28 cellular contexts compared by ENCODE assay signal in the genomic region with DNA sequence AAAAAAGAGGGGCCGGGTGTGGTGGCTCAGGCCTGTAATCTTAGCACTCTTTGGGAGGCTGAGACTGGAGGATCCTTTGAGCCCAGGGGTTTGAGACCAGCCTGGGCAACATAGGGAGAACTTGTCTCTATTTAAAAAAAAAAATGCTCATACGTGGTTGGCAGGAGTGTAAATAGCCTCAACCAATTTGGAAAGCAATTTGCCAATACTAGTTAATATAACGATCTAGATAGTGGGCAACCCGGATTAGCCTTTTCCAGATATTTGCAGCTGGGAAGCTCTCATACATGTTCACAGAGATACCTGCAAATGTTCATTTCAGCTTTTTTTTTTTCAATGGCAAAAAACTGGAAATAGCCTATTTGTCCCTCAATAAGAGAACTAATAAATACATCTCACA. TPM values are rescaled to one million over a fixed set of nuclear protein-coding genes. Genes with fewer than 3 reads are reported as not detected.
A peak's percentile ranks its signal among the peaks of the same experiment; 100 is the strongest.
DNase-seq lines count a peak whose midpoint lies in the region; ATAC-seq, FAIRE-seq and TF ChIP-seq lines count a peak whose summit lies in the region.
"Had no signal": no experiment of that assay in that cellular context is flagged by ENCODE, and none has a peak within 500 bp of the region (broad histone marks: within the 10 kb centered on the region; RNA-seq: fewer than 3 reads in every experiment).

No MANE protein-coding gene starts in this region.

- no peaks in the 10 kb centered on the region for H3K9me3 Mint-ChIP-seq in central memory CD8-positive, alpha-beta T cell
- no peaks in the 10 kb centered on the region for H3K9me3 Mint-ChIP-seq in effector memory CD8-positive, alpha-beta T cell
- H3K9me3 Mint-ChIP-seq in stimulated activated memory B cell treated with anti-CD40 and anti-IgM and Interleukin-4, amounts not matched to agents 10 μg/mL and 1 μg/mL and 100 μg/mL, for 72 hours = no peaks in the 10 kb centered on the region
- H3K9me3 Mint-ChIP-seq in stimulated activated naive CD8-positive, alpha-beta T cell treated with anti-CD3 and anti-CD28 coated beads, Interleukin-15, amount 100 ng/mL, for 72 hours = no peaks in the 10 kb centered on the region
- H3K9me3 Mint-ChIP-seq: CD14-positive monocyte; CD4-positive, CD25-positive, alpha-beta regulatory T cell; CD8-positive, alpha-beta memory T cell had no signal

- no peak for TF ChIP-seq EP300 in HepG2 (IDR thresholded peaks at IDR 0.05; ENCODE audit: low read depth in 2 of 2, low read length in 2 of 2)
- no peak for TF ChIP-seq EP300 in HepG2 (CRISPR knock-in tag; IDR thresholded peaks at IDR 0.05; ENCODE audit: borderline replicate concordance)

- 30% methylated on average over 4 of the region's 4 CpGs for WGBS in HepG2 (ENCODE audit: low lambda C conversion rate)
- WGBS in right lobe of liver (ENCODE audit: insufficient coverage, low coverage, low lambda C conversion rate, missing lambda C conversion rate) = 87% methylated on average over 4 of the region's 4 CpGs

- H3K79me2 ChIP-seq in HepG2 (ENCODE audit: insufficient read depth, low read length) = no peaks in the 10 kb centered on the region

- POLR2A ChIA-PET in HepG2 (lab: Yijun Ruan, JAX) = interaction anchor here (0.6 kb wide), 1 partner anchor 16 kb away, joined by 4 read pairs; no protein-coding TSS in a partner anchor

- peaks cover 6% of the 10 kb centered on the region for H3K36me3 Mint-ChIP-seq in central memory CD8-positive, alpha-beta T cell (ENCODE audit: insufficient read depth)
- H3K36me3 Mint-ChIP-seq in effector memory CD8-positive, alpha-beta T cell (ENCODE audit: insufficient read depth) = peaks cover 4% of the 10 kb centered on the region
- H3K36me3 Mint-ChIP-seq in stimulated activated memory B cell treated with anti-CD40 and anti-IgM and Interleukin-4, amounts not matched to agents 10 μg/mL and 1 μg/mL and 100 μg/mL, for 72 hours = no peaks in the 10 kb centered on the region
- H3K36me3 Mint-ChIP-seq: CD4-positive, alpha-beta memory T cell; CD4-positive, CD25-positive, alpha-beta regulatory T cell; CD8-positive, alpha-beta memory T cell had no signal

- DNase-seq in HepG2 (ENCODE audit: low spot score) (no peak), right lobe of liver (no peak)
- no peak for DNase-seq in central memory CD8-positive, alpha-beta T cell (ENCODE audit: low spot score in 2 of 2)
- no peak for DNase-seq in effector memory CD8-positive, alpha-beta T cell
- DNase-seq in activated naive CD4-positive, alpha-beta T cell treated with anti-CD3 and anti-CD28 coated beads, Interleukin-2, amount 50 U/mL, for 16 hours = no peak
- no peak for DNase-seq in stimulated activated naive CD8-positive, alpha-beta T cell treated with anti-CD3 and anti-CD28 coated beads, Interleukin-15, amount 100 ng/mL, for 72 hours
- DNase-seq: 8988T; ACHN; BE2C; C1 segment of cervical spinal cord; CD4-positive, alpha-beta memory T cell; CD4-positive, CD25-positive, alpha-beta regulatory T cell; CD8-positive, alpha-beta memory T cell; COR-L47; DMS 273 treated with DMSO at 0.1 percent for 48 hours; DMS153; DMS53; DMS79; DND-41; EL; GDM1 had no signal

- H3K9ac ChIP-seq in HepG2 (ENCODE audit: insufficient read depth, low read depth, low read length) = no peak overlapping the region
- H3K9ac ChIP-seq: BLaER1 had no signal

- H3K27me3 ChIP-seq in HepG2 (ENCODE audit: control insufficient read depth in 1 of 2, insufficient read depth in 2 of 2, low read length in 2 of 2) (no peaks in the 10 kb centered on the region; a peak in 2 of 5 replicates), right lobe of liver (no peaks in the 10 kb centered on the region)
- H3K27me3 ChIP-seq: BLaER1 had no signal

- no peak overlapping the region for H3K4me3 ChIP-seq in HepG2 (replicated peaks in 1 of 3; ENCODE audit: insufficient read depth in 1 of 3, low read depth in 2 of 3, low read length in 3 of 3)
- no peak overlapping the region for H3K4me3 ChIP-seq in right lobe of liver
- H3K4me3 ChIP-seq: BLaER1, GM12878 had no signal

- peak overlapping the region; percentile 66 for H3K4me2 ChIP-seq in HepG2 (ENCODE audit: low read depth, low read length)

- H3K4me3 Mint-ChIP-seq in central memory CD8-positive, alpha-beta T cell = no peak overlapping the region
- H3K4me3 Mint-ChIP-seq in effector memory CD8-positive, alpha-beta T cell = no peak overlapping the region
- H3K4me3 Mint-ChIP-seq in stimulated activated memory B cell treated with anti-CD40 and anti-IgM and Interleukin-4, amounts not matched to agents 10 μg/mL and 1 μg/mL and 100 μg/mL, for 72 hours = no peak overlapping the region
- H3K4me3 Mint-ChIP-seq in stimulated activated naive CD8-positive, alpha-beta T cell treated with anti-CD3 and anti-CD28 coated beads, Interleukin-15, amount 100 ng/mL, for 72 hours = no peak overlapping the region
- H3K4me3 Mint-ChIP-seq: CD14-positive monocyte; CD4-positive, alpha-beta memory T cell; CD4-positive, CD25-positive, alpha-beta regulatory T cell had no signal

- H3K27ac ChIP-seq in HepG2 (ENCODE audit: extremely low read length, insufficient read depth, low read length) (no peak overlapping the region), right lobe of liver (no peak overlapping the region)
- H3K27ac ChIP-seq: BLaER1 had no signal

- TF ChIP-seq POLR2A in HepG2 (IDR thresholded peaks at IDR 0.05; ENCODE audit: insufficient read depth in 1 of 2, low read depth in 2 of 2, low read length in 2 of 2) (no peak), right lobe of liver (IDR thresholded peaks at IDR 0.05) (no peak)

- intact Hi-C loops in HepG2 (cut with micrococcal nuclease; ENCODE audit: unreplicated experiment) = no loop called here
- intact Hi-C loops in right lobe of liver (cut with DNase I) = no loop called here

- H3K4me1 ChIP-seq in HepG2 (ENCODE audit: insufficient read depth, low read length) (peaks cover 50% of the 10 kb centered on the region), right lobe of liver (no peaks in the 10 kb centered on the region)
- H3K4me1 ChIP-seq: BE2C had no signal

- H3K27ac Mint-ChIP-seq in central memory CD8-positive, alpha-beta T cell (ENCODE audit: low read depth) = peak overlapping the region; percentile 95
- H3K27ac Mint-ChIP-seq in effector memory CD8-positive, alpha-beta T cell = peak overlapping the region; percentile 94 to 95
- peak overlapping the region; percentile 33 for H3K27ac Mint-ChIP-seq in stimulated activated memory B cell treated with anti-CD40 and anti-IgM and Interleukin-4, amounts not matched to agents 10 μg/mL and 1 μg/mL and 100 μg/mL, for 72 hours
- H3K27ac Mint-ChIP-seq in stimulated activated naive CD8-positive, alpha-beta T cell treated with anti-CD3 and anti-CD28 coated beads, Interleukin-15, amount 100 ng/mL, for 72 hours = no peak overlapping the region
- H3K27ac Mint-ChIP-seq: CD14-positive monocyte; CD4-positive, alpha-beta memory T cell had no signal

- FAIRE-seq in HepG2 (lab: Jason Lieb, UNC) = no peak
- FAIRE-seq: A204.1, GM12878, GM12892, GM18507 had no signal

- no peak for ATAC-seq in HepG2
- no peak for ATAC-seq in right lobe of liver
- no peak for ATAC-seq in central memory CD8-positive, alpha-beta T cell (replicated peaks; ENCODE audit: extremely low read depth, poor library complexity, severe bottlenecking)
- ATAC-seq in effector memory CD8-positive, alpha-beta T cell (replicated peaks) = no peak
- no peak for ATAC-seq in stimulated activated memory B cell treated with anti-CD40 and anti-IgM and Interleukin-4, amounts not matched to agents 10 μg/mL and 1 μg/mL and 100 μg/mL, for 72 hours
- ATAC-seq in stimulated activated naive CD8-positive, alpha-beta T cell treated with anti-CD3 and anti-CD28 coated beads, Interleukin-15, amount 100 ng/mL, for 72 hours = no peak
- ATAC-seq: GM12878 had no signal

- no peaks in the 10 kb centered on the region for H3K9me3 ChIP-seq in HepG2 (ENCODE audit: low read length)
- no peaks in the 10 kb centered on the region for H3K9me3 ChIP-seq in right lobe of liver
- H3K9me3 ChIP-seq: BE2C, BLaER1 had no signal

- H4K20me1 ChIP-seq in HepG2 (ENCODE audit: insufficient read depth, low read length) = no peaks in the 10 kb centered on the region
- H4K20me1 ChIP-seq: BLaER1 had no signal

- in situ Hi-C loops in HepG2 (cut with HindIII; ENCODE audit: extremely low pct_ligation_motif_present, low pct_unique_long_range_greater_than_20kb) = no loop called here

- no peak for TF ChIP-seq RAD21 in HepG2 (CRISPR knock-in tag; IDR thresholded peaks at IDR 0.05)

- CTCF ChIA-PET in HepG2 (lab: Yijun Ruan, JAX; ENCODE audit: low intra/inter-chr PET ratio, low total read pairs) = no interaction called here

- BruUV-seq in HepG2 (replicated peaks; lab: Mats Ljungman, UMichigan) = no TSS peak

- peaks cover 25% of the 10 kb centered on the region for H3K4me1 Mint-ChIP-seq in central memory CD8-positive, alpha-beta T cell
- H3K4me1 Mint-ChIP-seq in effector memory CD8-positive, alpha-beta T cell (ENCODE audit: low read depth in 2 of 2) = peaks cover 16 to 30% of the 10 kb centered on the region in 2 donors
- peaks cover 26% of the 10 kb centered on the region for H3K4me1 Mint-ChIP-seq in stimulated activated memory B cell treated with anti-CD40 and anti-IgM and Interleukin-4, amounts not matched to agents 10 μg/mL and 1 μg/mL and 100 μg/mL, for 72 hours
- peaks cover 13% of the 10 kb centered on the region for H3K4me1 Mint-ChIP-seq in stimulated activated naive CD8-positive, alpha-beta T cell treated with anti-CD3 and anti-CD28 coated beads, Interleukin-15, amount 100 ng/mL, for 72 hours

- H2AFZ ChIP-seq in HepG2 (ENCODE audit: low read length) = no peak overlapping the region

- TF ChIP-seq CTCF in HepG2 (CRISPR knock-in tag; IDR thresholded peaks at IDR 0.05) = no peak
- TF ChIP-seq CTCF in right lobe of liver (IDR thresholded peaks at IDR 0.05) = no peak

- H3K36me3 ChIP-seq in HepG2 (replicated peaks in 1 of 2; ENCODE audit: control insufficient read depth in 1 of 2, insufficient read depth in 2 of 2, low read length in 2 of 2) = no peaks in the 10 kb centered on the region
- no peaks in the 10 kb centered on the region for H3K36me3 ChIP-seq in right lobe of liver
- H3K36me3 ChIP-seq: BE2C, BLaER1 had no signal

- H3K27me3 Mint-ChIP-seq in central memory CD8-positive, alpha-beta T cell = no peaks in the 10 kb centered on the region
- H3K27me3 Mint-ChIP-seq in effector memory CD8-positive, alpha-beta T cell = peaks cover 0 to 9% of the 10 kb centered on the region in 2 donors
- no peaks in the 10 kb centered on the region for H3K27me3 Mint-ChIP-seq in stimulated activated memory B cell treated with anti-CD40 and anti-IgM and Interleukin-4, amounts not matched to agents 10 μg/mL and 1 μg/mL and 100 μg/mL, for 72 hours
- H3K27me3 Mint-ChIP-seq in stimulated activated naive CD8-positive, alpha-beta T cell treated with anti-CD3 and anti-CD28 coated beads, Interleukin-15, amount 100 ng/mL, for 72 hours = peaks cover 23% of the 10 kb centered on the region

RNA-seq across cellular contexts. Expression of a gene that starts 39.0 kb away (rescaled TPM):
- total RNA-seq in HepG2 (2016; rRNA removed; fragmentation: Illumina TruSeq; extraction: Trizol) (26.2 and 42.2 TPM in 2 replicates), right lobe of liver (10 to 100 TPM; 23.4 to 41.1 (median 30.5) TPM)
- total RNA-seq in HepG2 (2016; cell fraction: cytosol; rRNA removed; fragmentation: Illumina TruSeq; extraction: Trizol; ENCODE audit: low read depth) = 4.3 and 5.6 TPM in 2 replicates
- total RNA-seq in HepG2 (2016; cell fraction: insoluble cytoplasmic fraction; rRNA removed; fragmentation: Illumina TruSeq; extraction: Trizol) = 21.6 and 43.4 TPM in 2 replicates
- total RNA-seq in HepG2 (2016; cell fraction: membrane; rRNA removed; fragmentation: Illumina TruSeq; extraction: Trizol) = 13.7 and 14.0 TPM in 2 replicates
- 55.7 and 64.6 TPM in 2 replicates for total RNA-seq in HepG2 (2016; cell fraction: nucleus; rRNA removed; fragmentation: Illumina TruSeq; extraction: Trizol)
- 51.2 and 62.5 TPM in 2 replicates for polyA plus RNA-seq in HepG2 (2011; rRNA removed)
- 45.9 and 54.4 TPM in 2 replicates for polyA plus RNA-seq in HepG2 (2011; cell fraction: cytosol; rRNA removed)
- polyA plus RNA-seq in HepG2 (2011; cell fraction: nucleus; rRNA removed) = 89.0 and 99.9 TPM in 2 replicates
- polyA plus RNA-seq in HepG2 (2012) = 49.8 and 58.0 TPM in 2 replicates
- 1.7 TPM in 2 replicates for polyA plus RNA-seq in HepG2 (2016; cell fraction: cytosol; fragmentation: Illumina TruSeq; extraction: Trizol; ENCODE audit: low read depth)
- polyA plus RNA-seq in HepG2 (2016; cell fraction: insoluble cytoplasmic fraction; fragmentation: Illumina TruSeq; extraction: Trizol; ENCODE audit: low read depth) = 15.4 and 17.3 TPM in 2 replicates
- 4.1 and 4.6 TPM in 2 replicates for polyA plus RNA-seq in HepG2 (2016; cell fraction: membrane; fragmentation: Illumina TruSeq; extraction: Trizol; ENCODE audit: low read depth)
- 65.1 and 71.7 TPM in 2 replicates for polyA plus RNA-seq in HepG2 (2016; cell fraction: nucleus; fragmentation: Illumina TruSeq; extraction: Trizol; ENCODE audit: insufficient read depth, low read depth)
- 17.1 and 162 TPM in 2 replicates for polyA minus RNA-seq in HepG2 (2011; rRNA and poly(A)+ RNA removed; ENCODE audit: low replicate concordance)
- 41.3 and 62.3 TPM in 2 replicates for polyA minus RNA-seq in HepG2 (2011; cell fraction: cytosol; rRNA and poly(A)+ RNA removed)
- 80.1 and 108 TPM in 2 replicates for polyA minus RNA-seq in HepG2 (2011; cell fraction: nucleus; rRNA and poly(A)+ RNA removed)

Comparison
In these comparisons a context has a peak if more than half of its experiments do, and no peak if none do; other contexts are left out.
1. H3K27ac Mint-ChIP-seq: peak in central memory CD8-positive, alpha-beta T cell (single experiment), effector memory CD8-positive, alpha-beta T cell (2 of 2) and stimulated activated memory B cell treated with anti-CD40 and anti-IgM and Interleukin-4, amounts not matched to agents 10 μg/mL and 1 μg/mL and 100 μg/mL, for 72 hours (single experiment); none in stimulated activated naive CD8-positive, alpha-beta T cell treated with anti-CD3 and anti-CD28 coated beads, Interleukin-15, amount 100 ng/mL, for 72 hours (0 of 2).